ENCODE assay signal across 10 cellular contexts in genomic region chr22:24206460-24207263, GRCh38. TPM values are rescaled to one million over a fixed set of nuclear protein-coding genes. Genes with fewer than 3 reads are reported as not detected.
DNase-seq lines count a peak whose midpoint lies in the region; ATAC-seq, FAIRE-seq and TF ChIP-seq lines count a peak whose summit lies in the region.
"Not testable (repeated sequence)": the region's sequence is repeated elsewhere in the genome, so short reads cannot be mapped to it uniquely, and the experiment has no call there.
"Had no signal": no experiment of that assay in that cellular context is flagged by ENCODE, and none has a peak within 500 bp of the region (broad histone marks: within the 10 kb centered on the region; RNA-seq: fewer than 3 reads in every experiment).

No MANE protein-coding gene starts in this region.

- H2AFZ ChIP-seq in astrocyte (ENCODE audit: low read depth, low read length); HepG2 (ENCODE audit: low read length): not testable (repeated sequence)

- H3K9me3 ChIP-seq in astrocyte (ENCODE audit: insufficient read depth, low read depth, low read length); esophagus squamous epithelium; HepG2 (ENCODE audit: low read length); prostate gland; upper lobe of right lung: not testable (repeated sequence)

- H3K9ac ChIP-seq in astrocyte (ENCODE audit: low read length), result peak overlapping the region; percentile 66
- peak overlapping the region; percentile 30; the same call in 1 of the 2 replicates for H3K9ac ChIP-seq in HepG2 (ENCODE audit: insufficient read depth, low read depth, low read length)

- peaks cover 32% of the 10 kb centered on the region for H3K4me1 Mint-ChIP-seq in astrocyte (ENCODE audit: low read depth, unreplicated experiment)

- not testable (repeated sequence) for BruUV-seq in HepG2 (replicated peaks; lab: Mats Ljungman, UMichigan)

- H3K27ac ChIP-seq in astrocyte (ENCODE audit: low read depth, low read length), result peak overlapping the region; percentile 88
- peak overlapping the region in 3 of 4 donors; percentile 83 to 88 (median 86) for H3K27ac ChIP-seq in esophagus squamous epithelium
- peak overlapping the region; percentile 78 for H3K27ac ChIP-seq in HepG2 (ENCODE audit: extremely low read length, insufficient read depth, low read length)
- H3K27ac ChIP-seq in prostate gland, result peak overlapping the region; percentile 79 to 93
- H3K27ac ChIP-seq in upper lobe of right lung, result peak overlapping the region; percentile 88

- not testable (repeated sequence) for H3K9me3 Mint-ChIP-seq in astrocyte (ENCODE audit: unreplicated experiment)

- ATAC-seq in HepG2, upper lobe of right lung: not testable (repeated sequence)

- H3K36me3 ChIP-seq in astrocyte (ENCODE audit: insufficient read depth, low read length); esophagus squamous epithelium; HepG2 (replicated peaks in 1 of 2; ENCODE audit: control insufficient read depth in 1 of 2, insufficient read depth in 2 of 2, low read length in 2 of 2); prostate gland; upper lobe of right lung: not testable (repeated sequence)

- H3K27me3 Mint-ChIP-seq in astrocyte (ENCODE audit: low read depth, unreplicated experiment), result not testable (repeated sequence)

- not testable (repeated sequence) for H3K4me3 ChIP-seq in astrocyte (ENCODE audit: insufficient read depth, low read depth, low read length); esophagus squamous epithelium; HepG2 (replicated peaks in 1 of 3; ENCODE audit: insufficient read depth in 1 of 3, low read depth in 2 of 3, low read length in 3 of 3); prostate gland; upper lobe of right lung

- H3K4me2 ChIP-seq in astrocyte (ENCODE audit: low read length) (peak overlapping the region; percentile 77), HepG2 (ENCODE audit: low read depth, low read length) (peak overlapping the region; percentile 53)

- in situ Hi-C loops in HepG2 (cut with HindIII; ENCODE audit: extremely low pct_ligation_motif_present, low pct_unique_long_range_greater_than_20kb), result not testable (repeated sequence)

- H3K4me3 Mint-ChIP-seq in astrocyte (ENCODE audit: unreplicated experiment), result not testable (repeated sequence)

- DNase-seq in ELF-1 (ENCODE audit: low read depth, low spot score) (peak; percentile 71), NCI-H226 (peak; percentile 66), T1000 (lab: John Stamatoyannopoulos, UW) (peak; percentile 34), astrocyte (ENCODE audit: low read depth) (peak; percentile 16), HepG2 (ENCODE audit: low spot score) (peak; percentile 29)
- not testable (repeated sequence) for DNase-seq in esophagus squamous epithelium (lab: John Stamatoyannopoulos, UW); prostate gland (ENCODE audit: low spot score); upper lobe of right lung

- not testable (repeated sequence) for TF ChIP-seq EP300 in HepG2 (IDR thresholded peaks at IDR 0.05; ENCODE audit: low read depth in 2 of 2, low read length in 2 of 2); HepG2 (CRISPR knock-in tag; IDR thresholded peaks at IDR 0.05; ENCODE audit: borderline replicate concordance)

- 81 to 83% methylated on average over 10 to 15 of the region's 15 CpGs for WGBS in esophagus squamous epithelium, 2 donors
- WGBS in HepG2 (ENCODE audit: low lambda C conversion rate), result 86% methylated on average over 15 of the region's 15 CpGs
- 80% methylated on average over 15 of the region's 15 CpGs for WGBS in prostate gland

- TF ChIP-seq POLR2A in esophagus squamous epithelium (IDR thresholded peaks at IDR 0.05); HepG2 (IDR thresholded peaks at IDR 0.05; ENCODE audit: insufficient read depth in 1 of 2, low read depth in 2 of 2, low read length in 2 of 2); prostate gland (IDR thresholded peaks at IDR 0.05): not testable (repeated sequence)

- not testable (repeated sequence) for H3K79me2 ChIP-seq in astrocyte (ENCODE audit: insufficient read depth, low read length); HepG2 (ENCODE audit: insufficient read depth, low read length)

- not testable (repeated sequence) for H4K20me1 ChIP-seq in astrocyte (ENCODE audit: insufficient read depth, low read length); HepG2 (ENCODE audit: insufficient read depth, low read length)

- CTCF ChIA-PET in HepG2 (lab: Yijun Ruan, JAX; ENCODE audit: low intra/inter-chr PET ratio, low total read pairs), result not testable (repeated sequence)

- not testable (repeated sequence) for TF ChIP-seq CTCF in astrocyte (IDR thresholded peaks at IDR 0.05; ENCODE audit: insufficient read depth, low read depth, low read length); esophagus squamous epithelium (IDR thresholded peaks at IDR 0.05); HepG2 (CRISPR knock-in tag; IDR thresholded peaks at IDR 0.05); prostate gland (IDR thresholded peaks at IDR 0.05); upper lobe of right lung (IDR thresholded peaks at IDR 0.05)

- POLR2A ChIA-PET in HepG2 (lab: Yijun Ruan, JAX), result interaction anchor here (1.0 kb wide), 2 partner anchors 10 to 36 kb away, joined by 3 read pairs; no protein-coding TSS in a partner anchor

- intact Hi-C loops in esophagus squamous epithelium (cut with DNase I); HepG2 (cut with micrococcal nuclease; ENCODE audit: unreplicated experiment); prostate gland (cut with DNase I); upper lobe of right lung (cut with DNase I): not testable (repeated sequence)

- H3K4me1 ChIP-seq in astrocyte (ENCODE audit: insufficient read depth, low read length) (peaks cover 33% of the 10 kb centered on the region), esophagus squamous epithelium (peaks cover 11 to 47% (median 19%) of the 10 kb centered on the region in 3 donors), HepG2 (ENCODE audit: insufficient read depth, low read length) (peaks cover 63% of the 10 kb centered on the region), prostate gland (replicated peaks) (peaks cover 10% of the 10 kb centered on the region), upper lobe of right lung (peaks cover 38% of the 10 kb centered on the region)

- not testable (repeated sequence) for H3K36me3 Mint-ChIP-seq in astrocyte (ENCODE audit: low read depth, unreplicated experiment)

- H3K27me3 ChIP-seq in astrocyte (ENCODE audit: insufficient read depth, low read length); esophagus squamous epithelium; HepG2 (ENCODE audit: control insufficient read depth in 1 of 2, insufficient read depth in 2 of 2, low read length in 2 of 2); prostate gland (replicated peaks; ENCODE audit: insufficient read depth); upper lobe of right lung: not testable (repeated sequence)

- FAIRE-seq in astrocyte (lab: Jason Lieb, UNC); HepG2 (lab: Jason Lieb, UNC): not testable (repeated sequence)

- TF ChIP-seq RAD21 in HepG2 (CRISPR knock-in tag; IDR thresholded peaks at IDR 0.05), result not testable (repeated sequence)

- H3K27ac Mint-ChIP-seq in astrocyte (ENCODE audit: unreplicated experiment), result peak overlapping the region; percentile 53

RNA-seq across cellular contexts. Expression of gene SUSD2, which starts 25.4 kb away (rescaled TPM):
- total RNA-seq in astrocyte (0.72 and 0.77 TPM in 2 replicates), esophagus squamous epithelium (1 to 10 TPM; 1.1 to 2.5 (median 1.6) TPM), HepG2 (2016; rRNA removed; fragmentation: Illumina TruSeq; extraction: Trizol) (0.94 and 2.1 TPM in 2 replicates), prostate gland (1 to 10 TPM; 7.8 to 9.3 TPM), upper lobe of right lung (277 TPM)
- 0.20 and 0.44 TPM in 2 replicates for total RNA-seq in HepG2 (2016; cell fraction: cytosol; rRNA removed; fragmentation: Illumina TruSeq; extraction: Trizol; ENCODE audit: low read depth)
- 0.64 and 2.1 TPM in 2 replicates for total RNA-seq in HepG2 (2016; cell fraction: insoluble cytoplasmic fraction; rRNA removed; fragmentation: Illumina TruSeq; extraction: Trizol)
- total RNA-seq in HepG2 (2016; cell fraction: membrane; rRNA removed; fragmentation: Illumina TruSeq; extraction: Trizol), result 0.48 and 0.49 TPM in 2 replicates
- 3.6 and 3.8 TPM in 2 replicates for total RNA-seq in HepG2 (2016; cell fraction: nucleus; rRNA removed; fragmentation: Illumina TruSeq; extraction: Trizol)
- 11.0 and 12.7 TPM in 2 replicates for polyA plus RNA-seq in HepG2 (2011; rRNA removed)
- 3.8 and 6.5 TPM in 2 replicates for polyA plus RNA-seq in HepG2 (2011; cell fraction: cytosol; rRNA removed)
- 12.4 and 16.2 TPM in 2 replicates for polyA plus RNA-seq in HepG2 (2011; cell fraction: nucleus; rRNA removed)
- polyA plus RNA-seq in HepG2 (2012), result 2.7 and 4.1 TPM in 2 replicates
- 0.27 and 0.36 TPM in 2 replicates for polyA plus RNA-seq in HepG2 (2016; cell fraction: cytosol; fragmentation: Illumina TruSeq; extraction: Trizol; ENCODE audit: low read depth)
- 1.3 and 1.8 TPM in 2 replicates for polyA plus RNA-seq in HepG2 (2016; cell fraction: insoluble cytoplasmic fraction; fragmentation: Illumina TruSeq; extraction: Trizol; ENCODE audit: low read depth)
- polyA plus RNA-seq in HepG2 (2016; cell fraction: membrane; fragmentation: Illumina TruSeq; extraction: Trizol; ENCODE audit: low read depth), result 0.41 and 0.74 TPM in 2 replicates
- 8.0 and 8.7 TPM in 2 replicates for polyA plus RNA-seq in HepG2 (2016; cell fraction: nucleus; fragmentation: Illumina TruSeq; extraction: Trizol; ENCODE audit: insufficient read depth, low read depth)
- polyA minus RNA-seq in HepG2 (2011; rRNA and poly(A)+ RNA removed; ENCODE audit: low replicate concordance), result 0.77 and 15.6 TPM in 2 replicates
- 5.4 and 6.8 TPM in 2 replicates for polyA minus RNA-seq in HepG2 (2011; cell fraction: cytosol; rRNA and poly(A)+ RNA removed)
- polyA minus RNA-seq in HepG2 (2011; cell fraction: nucleus; rRNA and poly(A)+ RNA removed), result 4.4 and 4.6 TPM in 2 replicates
- total RNA-seq: occipital lobe had no signal

RNA-seq across cellular contexts. Expression of gene GGT5, which starts 38.2 kb away (rescaled TPM):
- 0.64 and 0.89 TPM in 2 replicates for total RNA-seq in astrocyte
- 10 to 100 TPM in 2 of 4 donors, 1 to 10 TPM in 2; 2.6 to 26.5 (median 7.1) TPM for total RNA-seq in esophagus squamous epithelium
- 0.35 and 0.69 TPM in 2 replicates for total RNA-seq in HepG2 (2016; rRNA removed; fragmentation: Illumina TruSeq; extraction: Trizol)
- not detected in 2 replicates for total RNA-seq in HepG2 (2016; cell fraction: cytosol; rRNA removed; fragmentation: Illumina TruSeq; extraction: Trizol; ENCODE audit: low read depth)
- 0.15 and 0.56 TPM in 2 replicates for total RNA-seq in HepG2 (2016; cell fraction: insoluble cytoplasmic fraction; rRNA removed; fragmentation: Illumina TruSeq; extraction: Trizol)
- 0.15 and 0.17 TPM in 2 replicates for total RNA-seq in HepG2 (2016; cell fraction: membrane; rRNA removed; fragmentation: Illumina TruSeq; extraction: Trizol)
- total RNA-seq in HepG2 (2016; cell fraction: nucleus; rRNA removed; fragmentation: Illumina TruSeq; extraction: Trizol), result 0.34 and 0.96 TPM in 2 replicates
- polyA plus RNA-seq in HepG2 (2011; rRNA removed), result 2.1 and 3.1 TPM in 2 replicates
- 2.3 and 3.5 TPM in 2 replicates for polyA plus RNA-seq in HepG2 (2011; cell fraction: cytosol; rRNA removed)
- polyA plus RNA-seq in HepG2 (2011; cell fraction: nucleus; rRNA removed), result 13.6 and 29.0 TPM in 2 replicates
- polyA plus RNA-seq in HepG2 (2012), result 0.55 and 1.0 TPM in 2 replicates
- 0.11 and 0.16 TPM in 2 replicates for polyA plus RNA-seq in HepG2 (2016; cell fraction: cytosol; fragmentation: Illumina TruSeq; extraction: Trizol; ENCODE audit: low read depth)
- 0.19 TPM in 1 of 2 replicates, not detected in the other for polyA plus RNA-seq in HepG2 (2016; cell fraction: insoluble cytoplasmic fraction; fragmentation: Illumina TruSeq; extraction: Trizol; ENCODE audit: low read depth)
- polyA plus RNA-seq in HepG2 (2016; cell fraction: membrane; fragmentation: Illumina TruSeq; extraction: Trizol; ENCODE audit: low read depth), result 0.35 TPM in 1 of 2 replicates, not detected in the other
- polyA plus RNA-seq in HepG2 (2016; cell fraction: nucleus; fragmentation: Illumina TruSeq; extraction: Trizol; ENCODE audit: insufficient read depth, low read depth), result 2.3 and 3.8 TPM in 2 replicates
- polyA minus RNA-seq in HepG2 (2011; rRNA and poly(A)+ RNA removed; ENCODE audit: low replicate concordance), result 0.42 and 7.4 TPM in 2 replicates
- 1.7 and 1.8 TPM in 2 replicates for polyA minus RNA-seq in HepG2 (2011; cell fraction: cytosol; rRNA and poly(A)+ RNA removed)
- 2.4 and 3.9 TPM in 2 replicates for polyA minus RNA-seq in HepG2 (2011; cell fraction: nucleus; rRNA and poly(A)+ RNA removed)
- 10 to 100 TPM; 19.2 to 39.7 TPM for total RNA-seq in prostate gland
- 66.5 TPM for total RNA-seq in upper lobe of right lung
- total RNA-seq: NCI-H460 had no signal

Comparison
In these comparisons a context has a peak if more than half of its experiments do, and no peak if none do; other contexts are left out.
1. RNA of gene SUSD2, which starts 25.4 kb away (total RNA-seq): 277 TPM in upper lobe of right lung (single experiment); 7.8 to 9.3 TPM in prostate gland, 0.20 to 3.8 TPM in HepG2, 1.1 to 2.5 TPM in esophagus squamous epithelium and 0.72 to 0.77 TPM in astrocyte; every median in the first group is over 10 times any median in the second.
2. Peak in every context shown above with its lines, with median percentiles within 50 percentile points of each other: H3K27ac ChIP-seq.